ENCODE assay signal across 2 cellular contexts in genomic region chr9:122192261-122192875, GRCh38.
TF ChIP-seq lines count a peak whose summit lies in the region.

No MANE protein-coding gene starts in this region.

TF ChIP-seq in HCT116, 20 proteins besides CTCF, POLR2A, EP300 and RAD21:
- TF ChIP-seq CBX3 (IDR thresholded peaks at IDR 0.05; ENCODE audit: low read depth) (no peak), ELF1 (IDR thresholded peaks at IDR 0.05; ENCODE audit: borderline replicate concordance, low read depth) (no peak), POLR2AphosphoS5 (IDR thresholded peaks at IDR 0.05; ENCODE audit: low read depth, low read length) (no peak), EGR1 (IDR thresholded peaks at IDR 0.05; ENCODE audit: low read depth) (no peak), EZH2phosphoT487 (IDR thresholded peaks at IDR 0.05; ENCODE audit: borderline replicate concordance) (no peak), SIN3A (IDR thresholded peaks at IDR 0.05; ENCODE audit: low read depth) (no peak), ZNF274 (IDR thresholded peaks at IDR 0.05; ENCODE audit: low read depth, low read length) (no peak), SRF (IDR thresholded peaks at IDR 0.05; ENCODE audit: low read depth) (no peak), YY1 (IDR thresholded peaks at IDR 0.05; ENCODE audit: extremely low read depth, insufficient replicate concordance, low read depth, low read length) (no peak), JUND (IDR thresholded peaks at IDR 0.05) (no peak), TCF7L2 (IDR thresholded peaks at IDR 0.05; ENCODE audit: borderline replicate concordance, extremely low read depth, insufficient read depth, insufficient read length) (no peak), SP1 (IDR thresholded peaks at IDR 0.05; ENCODE audit: low read depth) (no peak), EZH2 (IDR thresholded peaks at IDR 0.05) (no peak), CEBPB (IDR thresholded peaks at IDR 0.05; ENCODE audit: low read depth) (no peak)
- TF ChIP-seq, protein P1, sequence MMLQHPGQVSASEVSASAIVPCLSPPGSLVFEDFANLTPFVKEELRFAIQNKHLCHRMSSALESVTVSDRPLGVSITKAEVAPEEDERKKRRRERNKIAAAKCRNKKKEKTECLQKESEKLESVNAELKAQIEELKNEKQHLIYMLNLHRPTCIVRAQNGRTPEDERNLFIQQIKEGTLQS (IDR thresholded peaks at IDR 0.05) = no peak
- TF ChIP-seq, protein P2, sequence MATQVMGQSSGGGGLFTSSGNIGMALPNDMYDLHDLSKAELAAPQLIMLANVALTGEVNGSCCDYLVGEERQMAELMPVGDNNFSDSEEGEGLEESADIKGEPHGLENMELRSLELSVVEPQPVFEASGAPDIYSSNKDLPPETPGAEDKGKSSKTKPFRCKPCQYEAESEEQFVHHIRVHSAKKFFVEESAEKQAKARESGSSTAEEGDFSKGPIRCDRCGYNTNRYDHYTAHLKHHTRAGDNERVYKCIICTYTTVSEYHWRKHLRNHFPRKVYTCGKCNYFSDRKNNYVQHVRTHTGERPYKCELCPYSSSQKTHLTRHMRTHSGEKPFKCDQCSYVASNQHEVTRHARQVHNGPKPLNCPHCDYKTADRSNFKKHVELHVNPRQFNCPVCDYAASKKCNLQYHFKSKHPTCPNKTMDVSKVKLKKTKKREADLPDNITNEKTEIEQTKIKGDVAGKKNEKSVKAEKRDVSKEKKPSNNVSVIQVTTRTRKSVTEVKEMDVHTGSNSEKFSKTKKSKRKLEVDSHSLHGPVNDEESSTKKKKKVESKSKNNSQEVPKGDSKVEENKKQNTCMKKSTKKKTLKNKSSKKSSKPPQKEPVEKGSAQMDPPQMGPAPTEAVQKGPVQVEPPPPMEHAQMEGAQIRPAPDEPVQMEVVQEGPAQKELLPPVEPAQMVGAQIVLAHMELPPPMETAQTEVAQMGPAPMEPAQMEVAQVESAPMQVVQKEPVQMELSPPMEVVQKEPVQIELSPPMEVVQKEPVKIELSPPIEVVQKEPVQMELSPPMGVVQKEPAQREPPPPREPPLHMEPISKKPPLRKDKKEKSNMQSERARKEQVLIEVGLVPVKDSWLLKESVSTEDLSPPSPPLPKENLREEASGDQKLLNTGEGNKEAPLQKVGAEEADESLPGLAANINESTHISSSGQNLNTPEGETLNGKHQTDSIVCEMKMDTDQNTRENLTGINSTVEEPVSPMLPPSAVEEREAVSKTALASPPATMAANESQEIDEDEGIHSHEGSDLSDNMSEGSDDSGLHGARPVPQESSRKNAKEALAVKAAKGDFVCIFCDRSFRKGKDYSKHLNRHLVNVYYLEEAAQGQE (IDR thresholded peaks at IDR 0.05; ENCODE audit: low read depth) = no peak
- TF ChIP-seq, protein P3, sequence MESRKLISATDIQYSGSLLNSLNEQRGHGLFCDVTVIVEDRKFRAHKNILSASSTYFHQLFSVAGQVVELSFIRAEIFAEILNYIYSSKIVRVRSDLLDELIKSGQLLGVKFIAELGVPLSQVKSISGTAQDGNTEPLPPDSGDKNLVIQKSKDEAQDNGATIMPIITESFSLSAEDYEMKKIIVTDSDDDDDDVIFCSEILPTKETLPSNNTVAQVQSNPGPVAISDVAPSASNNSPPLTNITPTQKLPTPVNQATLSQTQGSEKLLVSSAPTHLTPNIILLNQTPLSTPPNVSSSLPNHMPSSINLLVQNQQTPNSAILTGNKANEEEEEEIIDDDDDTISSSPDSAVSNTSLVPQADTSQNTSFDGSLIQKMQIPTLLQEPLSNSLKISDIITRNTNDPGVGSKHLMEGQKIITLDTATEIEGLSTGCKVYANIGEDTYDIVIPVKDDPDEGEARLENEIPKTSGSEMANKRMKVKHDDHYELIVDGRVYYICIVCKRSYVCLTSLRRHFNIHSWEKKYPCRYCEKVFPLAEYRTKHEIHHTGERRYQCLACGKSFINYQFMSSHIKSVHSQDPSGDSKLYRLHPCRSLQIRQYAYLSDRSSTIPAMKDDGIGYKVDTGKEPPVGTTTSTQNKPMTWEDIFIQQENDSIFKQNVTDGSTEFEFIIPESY (IDR thresholded peaks at IDR 0.05; ENCODE audit: extremely low read depth, insufficient replicate concordance, low read length) = no peak

TF ChIP-seq in H1, 55 proteins besides CTCF, POLR2A, EP300 and RAD21:
- TF ChIP-seq RFX5 (IDR thresholded peaks at IDR 0.05; ENCODE audit: borderline replicate concordance, low read depth, low read length) (no peak), CBX5 (IDR thresholded peaks at IDR 0.05; ENCODE audit: low read depth, low read length) (no peak), ASH2L (IDR thresholded peaks at IDR 0.05; ENCODE audit: low read length) (no peak), TCF12 (IDR thresholded peaks at IDR 0.05; ENCODE audit: low read depth, low read length) (no peak), POLR2AphosphoS5 (IDR thresholded peaks at IDR 0.05; ENCODE audit: low read depth, low read length) (no peak), KDM4A (IDR thresholded peaks at IDR 0.05; ENCODE audit: low read depth, low read length, severe bottlenecking) (no peak), TAF7 (optimal IDR thresholded peaks at IDR 0.05; ENCODE audit: borderline replicate concordance, low read depth, low read length) (no peak), BRCA1 (IDR thresholded peaks at IDR 0.05; ENCODE audit: low read depth, low read length) (no peak), CBX8 (IDR thresholded peaks at IDR 0.05; ENCODE audit: borderline replicate concordance, low read depth, low read length) (no peak), MAFK (IDR thresholded peaks at IDR 0.05; ENCODE audit: low read depth, low read length) (no peak)
- TF ChIP-seq, protein P4, sequence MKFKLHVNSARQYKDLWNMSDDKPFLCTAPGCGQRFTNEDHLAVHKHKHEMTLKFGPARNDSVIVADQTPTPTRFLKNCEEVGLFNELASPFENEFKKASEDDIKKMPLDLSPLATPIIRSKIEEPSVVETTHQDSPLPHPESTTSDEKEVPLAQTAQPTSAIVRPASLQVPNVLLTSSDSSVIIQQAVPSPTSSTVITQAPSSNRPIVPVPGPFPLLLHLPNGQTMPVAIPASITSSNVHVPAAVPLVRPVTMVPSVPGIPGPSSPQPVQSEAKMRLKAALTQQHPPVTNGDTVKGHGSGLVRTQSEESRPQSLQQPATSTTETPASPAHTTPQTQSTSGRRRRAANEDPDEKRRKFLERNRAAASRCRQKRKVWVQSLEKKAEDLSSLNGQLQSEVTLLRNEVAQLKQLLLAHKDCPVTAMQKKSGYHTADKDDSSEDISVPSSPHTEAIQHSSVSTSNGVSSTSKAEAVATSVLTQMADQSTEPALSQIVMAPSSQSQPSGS (IDR thresholded peaks at IDR 0.05; ENCODE audit: low read length) = no peak
- TF ChIP-seq, protein P1 (IDR thresholded peaks at IDR 0.05; ENCODE audit: insufficient read depth, low read depth, low read length) = no peak
